In genomic region chr4:78332974-78333373, GRCh38 we compare ENCODE assay signal across 20 cellular contexts.
DNase-seq lines count a peak whose midpoint lies in the region; ATAC-seq and TF ChIP-seq lines count a peak whose summit lies in the region.
"Had no signal": no experiment of that assay in that cellular context is flagged by ENCODE, and none has a peak within 500 bp of the region (broad histone marks: within the 10 kb centered on the region; RNA-seq: fewer than 3 reads in every experiment).

No MANE protein-coding gene starts in this region.

- H3K9me3 ChIP-seq in HUES6 (ENCODE audit: control insufficient read depth, insufficient read depth, low read depth, low read length) = no peaks in the 10 kb centered on the region
- H3K9me3 ChIP-seq: HAP-1 had no signal

- no peaks in the 10 kb centered on the region for H3K27me3 ChIP-seq in HUES6 (ENCODE audit: control insufficient read depth, insufficient read depth, low read length)

- peaks cover 54% of the 10 kb centered on the region for H3K4me1 ChIP-seq in HUES6 (ENCODE audit: control insufficient read depth, insufficient read depth, low read length)

- H3K27me3 Mint-ChIP-seq in WTC11 (ENCODE audit: low read depth) (no peaks in the 10 kb centered on the region), type B pancreatic cell (no peaks in the 10 kb centered on the region)
- H3K27me3 Mint-ChIP-seq in activated CD4-positive, alpha-beta T cell treated with anti-CD3 and anti-CD28 coated beads for 36 hours = no peaks in the 10 kb centered on the region

- H3K36me3 Mint-ChIP-seq in WTC11 = peaks cover 32% of the 10 kb centered on the region
- H3K36me3 Mint-ChIP-seq in type B pancreatic cell = peaks cover 24% of the 10 kb centered on the region
- no peaks in the 10 kb centered on the region for H3K36me3 Mint-ChIP-seq in activated CD4-positive, alpha-beta T cell treated with anti-CD3 and anti-CD28 coated beads for 36 hours (ENCODE audit: low read depth)

- POLR2A ChIA-PET in WTC11 (lab: Charles Lee) = no interaction called here
- POLR2A ChIA-PET in activated CD4-positive, alpha-beta T cell treated with anti-CD3 and anti-CD28 coated beads for 36 hours (lab: Charles Lee) = no interaction called here

- H3K9me3 Mint-ChIP-seq in WTC11 (0 out of 2 replicates have a peak, but pooled peaks cover 3% of the 10 kb centered on the region), type B pancreatic cell (peaks cover 4% of the 10 kb centered on the region)
- no peaks in the 10 kb centered on the region for H3K9me3 Mint-ChIP-seq in activated CD4-positive, alpha-beta T cell treated with anti-CD3 and anti-CD28 coated beads for 36 hours (ENCODE audit: low read depth)

- CTCF ChIA-PET in WTC11 (lab: Charles Lee) = interaction anchor here (0.8 to 1.6 kb wide), 4 partner anchors 9 to 339 kb away, joined by 3 to 4 read pairs (median 4); no protein-coding TSS in a partner anchor
- CTCF ChIA-PET in activated CD4-positive, alpha-beta T cell treated with anti-CD3 and anti-CD28 coated beads for 36 hours (lab: Charles Lee) = interaction anchor here (0.6 kb wide), 1 partner anchor 988 kb away, joined by 3 read pairs; no protein-coding TSS in a partner anchor

- no peak for TF ChIP-seq CTCF in WTC11 (IDR thresholded peaks at IDR 0.05)
- no peak for TF ChIP-seq CTCF in type B pancreatic cell (conservative IDR thresholded peaks at IDR 0.05)

- H3K4me3 Mint-ChIP-seq in WTC11 (no peak overlapping the region), type B pancreatic cell (no peak overlapping the region)
- H3K4me3 Mint-ChIP-seq in activated CD4-positive, alpha-beta T cell treated with anti-CD3 and anti-CD28 coated beads for 36 hours = no peak overlapping the region

- peak overlapping the region; percentile 63 for H3K27ac Mint-ChIP-seq in WTC11
- peak overlapping the region; percentile 15 for H3K27ac Mint-ChIP-seq in type B pancreatic cell
- H3K27ac Mint-ChIP-seq in activated CD4-positive, alpha-beta T cell treated with anti-CD3 and anti-CD28 coated beads for 36 hours = no peak overlapping the region

- no peak overlapping the region for H3K4me3 ChIP-seq in HUES6 (ENCODE audit: low read depth, low read length)
- H3K4me3 ChIP-seq: HAP-1, SK-N-MC had no signal

- peak overlapping the region; percentile 34; the same call in 1 of the 2 replicates for H3K27ac ChIP-seq in HUES6 (ENCODE audit: low read depth, low read length)
- H3K27ac ChIP-seq: C4-2B, SK-N-MC had no signal

- no peak for ATAC-seq in WTC11
- ATAC-seq in activated CD4-positive, alpha-beta T cell treated with anti-CD3 and anti-CD28 coated beads for 36 hours = no peak

- no peak for DNase-seq in WTC11 (ENCODE audit: low spot score)
- DNase-seq in islet precursor cell = peak; percentile 65
- no peak for DNase-seq in type B pancreatic cell (ENCODE audit: extremely low spot score, unreplicated experiment)
- no peak for DNase-seq in RPMI8226
- DNase-seq in occipital lobe (lab: John Stamatoyannopoulos, UW) = no peak
- no peak for DNase-seq in activated CD4-positive, alpha-beta T cell treated with anti-CD3 and anti-CD28 coated beads for 36 hours
- DNase-seq: ACHN, DMS79, NCI-H1105 treated with DMSO at 0.1 percent for 48 hours, NCI-H1694, NCI-H2081 treated with DMSO at 0.1 percent for 48 hours, NCI-H2227 treated with DMSO at 0.1 percent for 48 hours, NCI-H510A treated with DMSO at 0.1 percent for 48 hours, NCI-H82, OCI-M1, SHP77 had no signal

- H3K4me1 Mint-ChIP-seq in WTC11 = peaks cover 82% of the 10 kb centered on the region
- peaks cover 37% of the 10 kb centered on the region for H3K4me1 Mint-ChIP-seq in type B pancreatic cell (ENCODE audit: unreplicated experiment)
- H3K4me1 Mint-ChIP-seq in activated CD4-positive, alpha-beta T cell treated with anti-CD3 and anti-CD28 coated beads for 36 hours = no peaks in the 10 kb centered on the region

- intact Hi-C loops in activated CD4-positive, alpha-beta T cell treated with anti-CD3 and anti-CD28 coated beads for 36 hours (cut with DNase I, micrococcal nuclease) = no loop called here

- peaks cover 10% of the 10 kb centered on the region for H3K36me3 ChIP-seq in HUES6 (ENCODE audit: control insufficient read depth, insufficient read depth, low read length)
- H3K36me3 ChIP-seq: HAP-1 had no signal

- H3K9ac ChIP-seq in HUES6 (ENCODE audit: low read length) = no peak overlapping the region

TF ChIP-seq in WTC11, 78 proteins besides CTCF, POLR2A, EP300 and RAD21 (continues in another document):
- TF ChIP-seq ESRRA (CRISPR knock-in tag; IDR thresholded peaks at IDR 0.05; ENCODE audit: borderline replicate concordance) (no peak), ZNF671 (CRISPR knock-in tag; IDR thresholded peaks at IDR 0.05) (no peak), ZNF425 (CRISPR knock-in tag; conservative IDR thresholded peaks at IDR 0.05) (no peak), SMAD3 (CRISPR knock-in tag; IDR thresholded peaks at IDR 0.05; ENCODE audit: borderline replicate concordance) (no peak), ZBTB43 (CRISPR knock-in tag; IDR thresholded peaks at IDR 0.05) (no peak), USF2 (CRISPR knock-in tag; IDR thresholded peaks at IDR 0.05) (no peak), MAX (CRISPR knock-in tag; IDR thresholded peaks at IDR 0.05) (no peak), STAT6 (CRISPR knock-in tag; conservative IDR thresholded peaks at IDR 0.05; ENCODE audit: low read depth) (no peak), KAT7 (CRISPR knock-in tag; IDR thresholded peaks at IDR 0.05; ENCODE audit: borderline replicate concordance) (no peak), EMX1 (CRISPR knock-in tag; IDR thresholded peaks at IDR 0.05) (no peak)
